In the genomic region with DNA sequence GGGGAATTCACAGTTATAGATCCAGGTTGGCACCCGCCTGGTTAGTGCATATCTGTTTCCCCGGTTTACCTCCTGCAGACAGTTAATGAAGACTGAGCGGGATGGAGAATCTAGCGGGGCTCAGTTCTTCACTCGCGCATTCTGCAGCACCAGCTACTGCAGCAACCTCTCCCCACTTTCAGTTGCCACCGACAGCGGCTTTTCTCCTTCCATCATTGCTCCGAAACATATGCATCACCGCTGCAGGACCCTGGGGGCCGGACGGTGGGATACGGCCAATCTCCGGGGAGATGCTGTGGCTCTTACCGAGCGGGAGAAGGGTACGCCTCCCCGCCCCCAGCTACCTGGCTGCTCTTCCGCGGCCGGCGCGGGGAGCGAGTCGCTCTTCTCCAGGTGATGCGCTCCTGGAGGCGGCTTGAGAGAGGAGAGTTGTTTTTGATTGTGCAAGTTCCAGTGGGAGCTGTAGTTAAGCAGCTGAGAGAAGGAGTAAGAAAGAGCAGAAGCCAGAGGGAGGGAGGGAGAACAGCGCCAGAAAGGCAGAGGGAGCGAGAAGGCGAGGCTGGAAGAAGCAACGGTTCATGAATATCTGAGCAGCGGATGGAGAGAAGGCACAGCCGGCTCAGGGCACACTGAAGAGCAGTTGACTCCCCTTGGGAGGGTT, we compare ENCODE assay signal across 1 cellular context.
TF ChIP-seq lines count a peak whose summit lies in the region.

A gene (minus strand): TSS at position 642 of the 661 bp plus-strand sequence. CDS start 652 bp downstream, outside the sequence.

TF ChIP-seq in K562, 482 proteins besides CTCF, POLR2A, EP300 and RAD21 (continued from another document):
- TF ChIP-seq, protein P1, sequence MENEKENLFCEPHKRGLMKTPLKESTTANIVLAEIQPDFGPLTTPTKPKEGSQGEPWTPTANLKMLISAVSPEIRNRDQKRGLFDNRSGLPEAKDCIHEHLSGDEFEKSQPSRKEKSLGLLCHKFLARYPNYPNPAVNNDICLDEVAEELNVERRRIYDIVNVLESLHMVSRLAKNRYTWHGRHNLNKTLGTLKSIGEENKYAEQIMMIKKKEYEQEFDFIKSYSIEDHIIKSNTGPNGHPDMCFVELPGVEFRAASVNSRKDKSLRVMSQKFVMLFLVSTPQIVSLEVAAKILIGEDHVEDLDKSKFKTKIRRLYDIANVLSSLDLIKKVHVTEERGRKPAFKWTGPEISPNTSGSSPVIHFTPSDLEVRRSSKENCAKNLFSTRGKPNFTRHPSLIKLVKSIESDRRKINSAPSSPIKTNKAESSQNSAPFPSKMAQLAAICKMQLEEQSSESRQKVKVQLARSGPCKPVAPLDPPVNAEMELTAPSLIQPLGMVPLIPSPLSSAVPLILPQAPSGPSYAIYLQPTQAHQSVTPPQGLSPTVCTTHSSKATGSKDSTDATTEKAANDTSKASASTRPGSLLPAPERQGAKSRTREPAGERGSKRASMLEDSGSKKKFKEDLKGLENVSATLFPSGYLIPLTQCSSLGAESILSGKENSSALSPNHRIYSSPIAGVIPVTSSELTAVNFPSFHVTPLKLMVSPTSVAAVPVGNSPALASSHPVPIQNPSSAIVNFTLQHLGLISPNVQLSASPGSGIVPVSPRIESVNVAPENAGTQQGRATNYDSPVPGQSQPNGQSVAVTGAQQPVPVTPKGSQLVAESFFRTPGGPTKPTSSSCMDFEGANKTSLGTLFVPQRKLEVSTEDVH (IDR thresholded peaks at IDR 0.05; ENCODE audit: low read depth, partially characterized antibody): no peak
